1 cellular context compared by ENCODE assay signal in genomic region chr7:21370283-21370982, GRCh38.
TF ChIP-seq lines count a peak whose summit lies in the region.

No MANE protein-coding gene starts in this region.

TF ChIP-seq in GM23338, 12 proteins besides CTCF, POLR2A, EP300 and RAD21 (continued from another document):
- no peak for TF ChIP-seq ZNF462 (CRISPR knock-in tag; IDR thresholded peaks at IDR 0.05)
- TF ChIP-seq ETS1 (IDR thresholded peaks at IDR 0.05), result no peak
- TF ChIP-seq STAT1 (IDR thresholded peaks at IDR 0.05; ENCODE audit: unreplicated experiment), result no peak
- no peak for TF ChIP-seq JUNB (IDR thresholded peaks at IDR 0.05; ENCODE audit: unreplicated experiment)
